In genomic region chr2:115654362-115654761, GRCh38 we compare ENCODE assay signal across 25 cellular contexts.
"Had no signal": no experiment of that assay in that cellular context is flagged by ENCODE, and none has a peak within 500 bp of the region (broad histone marks: within the 10 kb centered on the region; RNA-seq: fewer than 3 reads in every experiment).

No MANE protein-coding gene starts in this region.

- DNase-seq: colonic mucosa; cortex of kidney; effector CD8-positive, alpha-beta T cell; effector memory CD8-positive, alpha-beta T cell; endodermal cell; erythroblast; esophagus squamous epithelium; foreskin fibroblast; foreskin melanocyte; gastrocnemius medialis; head of caudate nucleus; heart right ventricle; hippocampal formation; left cardiac atrium; left lung; left ventricle myocardium superior; lower lobe of right lung; mesenchymal stem cell; mucosa of descending colon; naive B cell; naive thymus-derived CD8-positive, alpha-beta T cell had no signal

- ATAC-seq: effector memory CD8-positive, alpha-beta T cell; esophagus mucosa; gastrocnemius medialis; heart right ventricle; left cardiac atrium; left lung; left ventricle myocardium superior; lower lobe of right lung; mucosa of descending colon; naive thymus-derived CD8-positive, alpha-beta T cell had no signal

- H3K27ac Mint-ChIP-seq: dendritic cell treated with granulocyte-macrophage colony-stimulating factor and Interleukin-4, amounts not matched to agents 40 ng/mL and 50 ng/mL, for 4 days; effector memory CD8-positive, alpha-beta T cell; endodermal cell; mesothelial cell of epicardium; naive B cell; naive thymus-derived CD8-positive, alpha-beta T cell had no signal

- H3K4me3 ChIP-seq: colonic mucosa, esophagus squamous epithelium, gastrocnemius medialis, heart right ventricle, left lung, lower lobe of right lung, mucosa of descending colon had no signal

- H3K4me1 ChIP-seq: colonic mucosa, esophagus squamous epithelium, gastrocnemius medialis, heart right ventricle, left lung, lower lobe of right lung had no signal

- H3K4me1 Mint-ChIP-seq: naive B cell; naive thymus-derived CD8-positive, alpha-beta T cell had no signal

- H3K27me3 Mint-ChIP-seq: dendritic cell treated with granulocyte-macrophage colony-stimulating factor and Interleukin-4, amounts not matched to agents 40 ng/mL and 50 ng/mL, for 4 days; effector memory CD8-positive, alpha-beta T cell; naive B cell; naive thymus-derived CD8-positive, alpha-beta T cell had no signal

- H3K27ac ChIP-seq: colonic mucosa, epithelial cell of prostate, esophagus squamous epithelium, gastrocnemius medialis, heart right ventricle, left lung, lower lobe of right lung had no signal

- H3K36me3 ChIP-seq: colonic mucosa, esophagus squamous epithelium, gastrocnemius medialis, heart right ventricle, left lung, lower lobe of right lung had no signal

- H3K36me3 Mint-ChIP-seq: mesothelial cell of epicardium; naive B cell; naive thymus-derived CD8-positive, alpha-beta T cell had no signal

- H3K9me3 ChIP-seq: esophagus squamous epithelium, gastrocnemius medialis, heart right ventricle, left lung, lower lobe of right lung, mucosa of descending colon had no signal

- H3K9me3 Mint-ChIP-seq: dendritic cell treated with granulocyte-macrophage colony-stimulating factor and Interleukin-4, amounts not matched to agents 40 ng/mL and 50 ng/mL, for 4 days; endodermal cell; mesothelial cell of epicardium had no signal

- H3K4me3 Mint-ChIP-seq: dendritic cell treated with granulocyte-macrophage colony-stimulating factor and Interleukin-4, amounts not matched to agents 40 ng/mL and 50 ng/mL, for 4 days; effector memory CD8-positive, alpha-beta T cell; endodermal cell; mesothelial cell of epicardium; naive B cell; naive thymus-derived CD8-positive, alpha-beta T cell had no signal

- H3K27me3 ChIP-seq: colonic mucosa, esophagus squamous epithelium, gastrocnemius medialis, heart right ventricle, left lung had no signal
